1 cellular context compared by ENCODE assay signal in genomic region chr11:67391304-67392181, GRCh38.
TF ChIP-seq lines count a peak whose summit lies in the region.

RAD9A (plus strand) TSS chr11:67391986; CDS start chr11:67392045, 59 bp downstream.

TF ChIP-seq in HepG2, 621 proteins besides CTCF, POLR2A, EP300 and RAD21 (continued from another document and continues in another):
- TF ChIP-seq ZUFSP (CRISPR knock-in tag; IDR thresholded peaks at IDR 0.05; ENCODE audit: borderline replicate concordance) (no peak), SNAI1 (CRISPR knock-in tag; IDR thresholded peaks at IDR 0.05; ENCODE audit: borderline replicate concordance) (0 out of 2 replicates have a peak, but pooled peaks have one; percentile 31), ZBTB7A (CRISPR knock-in tag; IDR thresholded peaks at IDR 0.05) (peak; percentile 92; the same call in 1 of the 2 replicates), ELF4 (CRISPR knock-in tag; IDR thresholded peaks at IDR 0.05; ENCODE audit: borderline replicate concordance) (no peak), PRDM4 (CRISPR knock-in tag; IDR thresholded peaks at IDR 0.05; ENCODE audit: borderline replicate concordance) (no peak), MAZ (IDR thresholded peaks at IDR 0.05; ENCODE audit: borderline replicate concordance, low read depth, low read length) (no peak), MAZ (CRISPR knock-in tag; IDR thresholded peaks at IDR 0.05; ENCODE audit: low read depth) (0 out of 2 replicates have a peak, but pooled peaks have one; percentile 2), KLF16 (CRISPR knock-in tag; IDR thresholded peaks at IDR 0.05) (peak in 1 of 2 experiments; percentile 84; a peak in 3 of 4 replicates), ETV6 (CRISPR knock-in tag; conservative IDR thresholded peaks at IDR 0.05) (no peak; the same call in 1 of the 2 replicates), ZBTB14 (CRISPR knock-in tag; IDR thresholded peaks at IDR 0.05) (no peak), JDP2 (CRISPR knock-in tag; IDR thresholded peaks at IDR 0.05; ENCODE audit: borderline replicate concordance) (no peak), KMT2A (CRISPR knock-in tag; IDR thresholded peaks at IDR 0.05) (peak; percentile 86), ZSCAN9 (CRISPR knock-in tag; IDR thresholded peaks at IDR 0.05; ENCODE audit: borderline replicate concordance) (no peak; the same call in 1 of the 2 replicates), ZNF569 (CRISPR knock-in tag; IDR thresholded peaks at IDR 0.05; ENCODE audit: borderline replicate concordance) (no peak), ZNF44 (CRISPR knock-in tag; IDR thresholded peaks at IDR 0.05) (peak; percentile 94), HDAC6 (IDR thresholded peaks at IDR 0.05; ENCODE audit: low read depth, low read length) (no peak), ZNF772 (CRISPR knock-in tag; IDR thresholded peaks at IDR 0.05) (no peak), CEBPZ (IDR thresholded peaks at IDR 0.05; ENCODE audit: low read length) (no peak), ZBTB4 (CRISPR knock-in tag; IDR thresholded peaks at IDR 0.05; ENCODE audit: borderline replicate concordance) (no peak), PTBP1 (IDR thresholded peaks at IDR 0.05; ENCODE audit: low read depth, low read length, poor library complexity, severe bottlenecking) (no peak), ATF1 (CRISPR knock-in tag; IDR thresholded peaks at IDR 0.05) (0 out of 2 replicates have a peak, but pooled peaks have one; percentile 19), ASH2L (IDR thresholded peaks at IDR 0.05; ENCODE audit: insufficient read length, low read depth, low read length) (peak; percentile 66), ZNF747 (CRISPR knock-in tag; IDR thresholded peaks at IDR 0.05; ENCODE audit: borderline replicate concordance) (peak; percentile 90), POGZ (CRISPR knock-in tag; IDR thresholded peaks at IDR 0.05) (peak; percentile 86; the same call in 1 of the 2 replicates), CSRNP1 (CRISPR knock-in tag; IDR thresholded peaks at IDR 0.05) (peak; percentile 91), HDAC1 (CRISPR knock-in tag; IDR thresholded peaks at IDR 0.05) (peak; percentile 100), ARNT2 (CRISPR knock-in tag; IDR thresholded peaks at IDR 0.05; ENCODE audit: low read depth) (peak; percentile 79)
- TF ChIP-seq, protein P1, sequence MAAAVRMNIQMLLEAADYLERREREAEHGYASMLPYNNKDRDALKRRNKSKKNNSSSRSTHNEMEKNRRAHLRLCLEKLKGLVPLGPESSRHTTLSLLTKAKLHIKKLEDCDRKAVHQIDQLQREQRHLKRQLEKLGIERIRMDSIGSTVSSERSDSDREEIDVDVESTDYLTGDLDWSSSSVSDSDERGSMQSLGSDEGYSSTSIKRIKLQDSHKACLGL (CRISPR knock-in tag; IDR thresholded peaks at IDR 0.05) = peak; percentile 98
- TF ChIP-seq, protein P2, sequence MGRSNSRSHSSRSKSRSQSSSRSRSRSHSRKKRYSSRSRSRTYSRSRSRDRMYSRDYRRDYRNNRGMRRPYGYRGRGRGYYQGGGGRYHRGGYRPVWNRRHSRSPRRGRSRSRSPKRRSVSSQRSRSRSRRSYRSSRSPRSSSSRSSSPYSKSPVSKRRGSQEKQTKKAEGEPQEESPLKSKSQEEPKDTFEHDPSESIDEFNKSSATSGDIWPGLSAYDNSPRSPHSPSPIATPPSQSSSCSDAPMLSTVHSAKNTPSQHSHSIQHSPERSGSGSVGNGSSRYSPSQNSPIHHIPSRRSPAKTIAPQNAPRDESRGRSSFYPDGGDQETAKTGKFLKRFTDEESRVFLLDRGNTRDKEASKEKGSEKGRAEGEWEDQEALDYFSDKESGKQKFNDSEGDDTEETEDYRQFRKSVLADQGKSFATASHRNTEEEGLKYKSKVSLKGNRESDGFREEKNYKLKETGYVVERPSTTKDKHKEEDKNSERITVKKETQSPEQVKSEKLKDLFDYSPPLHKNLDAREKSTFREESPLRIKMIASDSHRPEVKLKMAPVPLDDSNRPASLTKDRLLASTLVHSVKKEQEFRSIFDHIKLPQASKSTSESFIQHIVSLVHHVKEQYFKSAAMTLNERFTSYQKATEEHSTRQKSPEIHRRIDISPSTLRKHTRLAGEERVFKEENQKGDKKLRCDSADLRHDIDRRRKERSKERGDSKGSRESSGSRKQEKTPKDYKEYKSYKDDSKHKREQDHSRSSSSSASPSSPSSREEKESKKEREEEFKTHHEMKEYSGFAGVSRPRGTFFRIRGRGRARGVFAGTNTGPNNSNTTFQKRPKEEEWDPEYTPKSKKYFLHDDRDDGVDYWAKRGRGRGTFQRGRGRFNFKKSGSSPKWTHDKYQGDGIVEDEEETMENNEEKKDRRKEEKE (IDR thresholded peaks at IDR 0.05) = no peak
- TF ChIP-seq, protein P3, sequence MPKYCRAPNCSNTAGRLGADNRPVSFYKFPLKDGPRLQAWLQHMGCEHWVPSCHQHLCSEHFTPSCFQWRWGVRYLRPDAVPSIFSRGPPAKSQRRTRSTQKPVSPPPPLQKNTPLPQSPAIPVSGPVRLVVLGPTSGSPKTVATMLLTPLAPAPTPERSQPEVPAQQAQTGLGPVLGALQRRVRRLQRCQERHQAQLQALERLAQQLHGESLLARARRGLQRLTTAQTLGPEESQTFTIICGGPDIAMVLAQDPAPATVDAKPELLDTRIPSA (CRISPR knock-in tag; IDR thresholded peaks at IDR 0.05; ENCODE audit: borderline replicate concordance) = peak; percentile 97; the same call in 1 of the 2 replicates
- TF ChIP-seq, protein P4, sequence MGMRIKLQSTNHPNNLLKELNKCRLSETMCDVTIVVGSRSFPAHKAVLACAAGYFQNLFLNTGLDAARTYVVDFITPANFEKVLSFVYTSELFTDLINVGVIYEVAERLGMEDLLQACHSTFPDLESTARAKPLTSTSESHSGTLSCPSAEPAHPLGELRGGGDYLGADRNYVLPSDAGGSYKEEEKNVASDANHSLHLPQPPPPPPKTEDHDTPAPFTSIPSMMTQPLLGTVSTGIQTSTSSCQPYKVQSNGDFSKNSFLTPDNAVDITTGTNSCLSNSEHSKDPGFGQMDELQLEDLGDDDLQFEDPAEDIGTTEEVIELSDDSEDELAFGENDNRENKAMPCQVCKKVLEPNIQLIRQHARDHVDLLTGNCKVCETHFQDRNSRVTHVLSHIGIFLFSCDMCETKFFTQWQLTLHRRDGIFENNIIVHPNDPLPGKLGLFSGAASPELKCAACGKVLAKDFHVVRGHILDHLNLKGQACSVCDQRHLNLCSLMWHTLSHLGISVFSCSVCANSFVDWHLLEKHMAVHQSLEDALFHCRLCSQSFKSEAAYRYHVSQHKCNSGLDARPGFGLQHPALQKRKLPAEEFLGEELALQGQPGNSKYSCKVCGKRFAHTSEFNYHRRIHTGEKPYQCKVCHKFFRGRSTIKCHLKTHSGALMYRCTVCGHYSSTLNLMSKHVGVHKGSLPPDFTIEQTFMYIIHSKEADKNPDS (CRISPR knock-in tag; IDR thresholded peaks at IDR 0.05) = no peak
- TF ChIP-seq, protein P5, sequence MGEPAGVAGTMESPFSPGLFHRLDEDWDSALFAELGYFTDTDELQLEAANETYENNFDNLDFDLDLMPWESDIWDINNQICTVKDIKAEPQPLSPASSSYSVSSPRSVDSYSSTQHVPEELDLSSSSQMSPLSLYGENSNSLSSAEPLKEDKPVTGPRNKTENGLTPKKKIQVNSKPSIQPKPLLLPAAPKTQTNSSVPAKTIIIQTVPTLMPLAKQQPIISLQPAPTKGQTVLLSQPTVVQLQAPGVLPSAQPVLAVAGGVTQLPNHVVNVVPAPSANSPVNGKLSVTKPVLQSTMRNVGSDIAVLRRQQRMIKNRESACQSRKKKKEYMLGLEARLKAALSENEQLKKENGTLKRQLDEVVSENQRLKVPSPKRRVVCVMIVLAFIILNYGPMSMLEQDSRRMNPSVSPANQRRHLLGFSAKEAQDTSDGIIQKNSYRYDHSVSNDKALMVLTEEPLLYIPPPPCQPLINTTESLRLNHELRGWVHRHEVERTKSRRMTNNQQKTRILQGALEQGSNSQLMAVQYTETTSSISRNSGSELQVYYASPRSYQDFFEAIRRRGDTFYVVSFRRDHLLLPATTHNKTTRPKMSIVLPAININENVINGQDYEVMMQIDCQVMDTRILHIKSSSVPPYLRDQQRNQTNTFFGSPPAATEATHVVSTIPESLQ (CRISPR knock-in tag; conservative IDR thresholded peaks at IDR 0.05) = peak; percentile 90; the same call in 1 of the 2 replicates
